6 cellular contexts compared by ENCODE assay signal in genomic region chr10:29788113-29788512, GRCh38.
"Had no signal": no experiment of that assay in that cellular context is flagged by ENCODE, and none has a peak within 500 bp of the region (broad histone marks: within the 10 kb centered on the region; RNA-seq: fewer than 3 reads in every experiment).

No MANE protein-coding gene starts in this region.

- ATAC-seq: GM23338, HCT116 had no signal

- H3K36me3 ChIP-seq: HAP-1 had no signal

- FAIRE-seq: HTR-8/SVneo had no signal

- H3K4me2 ChIP-seq: GM23338 had no signal

- H3K4me3 ChIP-seq: GM23338, HAP-1 had no signal

- H3K4me1 ChIP-seq: HAP-1 had no signal

- DNase-seq: H7, KG1 had no signal

- H3K9me3 ChIP-seq: HAP-1 had no signal

- H2AFZ ChIP-seq: GM23338 had no signal
